Comparison of ENCODE assay signal across 16 cellular contexts in genomic region chr1:207646891-207647290, GRCh38. TPM values are rescaled to one million over a fixed set of nuclear protein-coding genes. Genes with fewer than 3 reads are reported as not detected.
DNase-seq lines count a peak whose midpoint lies in the region; TF ChIP-seq lines count a peak whose summit lies in the region.
"Had no signal": no experiment of that assay in that cellular context is flagged by ENCODE, and none has a peak within 500 bp of the region (broad histone marks: within the 10 kb centered on the region; RNA-seq: fewer than 3 reads in every experiment).

No MANE protein-coding gene starts in this region.

- peaks cover 54% of the 10 kb centered on the region for H3K4me1 Mint-ChIP-seq in endothelial cell (ENCODE audit: unreplicated experiment)

- intact Hi-C loops in uterus (cut with DNase I; ENCODE audit: low total_unique reads), result no loop called here

- H3K9me3 Mint-ChIP-seq in endothelial cell (ENCODE audit: unreplicated experiment), result no peaks in the 10 kb centered on the region
- H3K9me3 Mint-ChIP-seq: CD4-positive, alpha-beta memory T cell; H9 had no signal

- peaks cover 7% of the 10 kb centered on the region for H3K36me3 Mint-ChIP-seq in endothelial cell (ENCODE audit: low read depth, unreplicated experiment)
- H3K36me3 Mint-ChIP-seq: CD4-positive, alpha-beta memory T cell had no signal

- H3K27ac ChIP-seq in HEK293 (ENCODE audit: extremely low read depth, low read depth, low read length) (no peak overlapping the region), uterus (no peak overlapping the region)
- H3K27ac ChIP-seq: C4-2B, GM23248 had no signal

- H3K9me3 ChIP-seq in HEK293 (ENCODE audit: control insufficient read depth, insufficient read depth, low read depth, low read length) (no peaks in the 10 kb centered on the region), uterus (no peaks in the 10 kb centered on the region)
- H3K9me3 ChIP-seq: BE2C had no signal

- H3K27ac Mint-ChIP-seq in endothelial cell (ENCODE audit: unreplicated experiment), result peak overlapping the region; percentile 12
- H3K27ac Mint-ChIP-seq: CD4-positive, alpha-beta memory T cell; H9 had no signal

- H3K27me3 ChIP-seq in uterus, result peaks cover 0 to under 1% of the 10 kb centered on the region in 2 donors

- peaks cover 10% of the 10 kb centered on the region for H3K27me3 Mint-ChIP-seq in endothelial cell (ENCODE audit: unreplicated experiment)

- no peaks in the 10 kb centered on the region for H3K36me3 ChIP-seq in HEK293 (ENCODE audit: control insufficient read depth in 2 of 2, insufficient read depth in 1 of 2, low read length in 2 of 2)
- H3K36me3 ChIP-seq in uterus, result no peaks in the 10 kb centered on the region
- H3K36me3 ChIP-seq: BE2C had no signal

- CTCF ChIA-PET in HEK293 (lab: Yijun Ruan, JAX), result no interaction called here

- TF ChIP-seq POLR2A in uterus (IDR thresholded peaks at IDR 0.05), result no peak

- POLR2A ChIA-PET in HEK293 (lab: Yijun Ruan, JAX), result no interaction called here

- peak; percentile 66 for DNase-seq in DMS153 (lab: John Stamatoyannopoulos, UW)
- DNase-seq in NCI-H748 treated with DMSO at 0.1 percent for 48 hours (lab: John Stamatoyannopoulos, UW), result peak; percentile 50
- no peak for DNase-seq in endothelial cell (ENCODE audit: low spot score)
- no peak for DNase-seq in GM10266 (ENCODE audit: extremely low spot score)
- DNase-seq in uterus, result no peak
- no peak for DNase-seq in NCI-H446 treated with DMSO at 0.1 percent for 48 hours (lab: John Stamatoyannopoulos, UW)
- DNase-seq: BE2C; CD4-positive, alpha-beta memory T cell; COR-L47; DMS53; GF-D8; GM23248; H9; KBM-7 had no signal

- no peak overlapping the region for H3K4me3 ChIP-seq in HEK293 (ENCODE audit: low read depth, low read length)
- no peak overlapping the region for H3K4me3 ChIP-seq in uterus
- H3K4me3 ChIP-seq: GM23248 had no signal

- peak overlapping the region; percentile 88 for H3K4me3 Mint-ChIP-seq in endothelial cell (ENCODE audit: unreplicated experiment)
- H3K4me3 Mint-ChIP-seq: H9 had no signal

- H3K4me1 ChIP-seq in HEK293 (ENCODE audit: control insufficient read depth, insufficient read depth, low read length) (no peaks in the 10 kb centered on the region), uterus (no peaks in the 10 kb centered on the region)
- H3K4me1 ChIP-seq: BE2C had no signal

- TF ChIP-seq CTCF in HEK293 (tag by site-specific recombination; IDR thresholded peaks at IDR 0.05) (no peak), endothelial cell (IDR thresholded peaks at IDR 0.05; ENCODE audit: unreplicated experiment) (no peak), GM10266 (IDR thresholded peaks at IDR 0.05; ENCODE audit: control insufficient read depth, insufficient read depth, low read depth, missing control alignments) (no peak), uterus (IDR thresholded peaks at IDR 0.05) (no peak)

TF ChIP-seq in HEK293, 187 proteins besides CTCF, POLR2A, EP300 and RAD21:
- TF ChIP-seq ZNF157 (tag by site-specific recombination; IDR thresholded peaks at IDR 0.05) (no peak), ZNF155 (tag by site-specific recombination; IDR thresholded peaks at IDR 0.05) (no peak), KLF16 (tag by site-specific recombination; IDR thresholded peaks at IDR 0.05) (no peak), WT1 (tag by site-specific recombination; IDR thresholded peaks at IDR 0.05) (peak; percentile 66; the same call in 1 of the 2 replicates), ZNF670 (tag by site-specific recombination; IDR thresholded peaks at IDR 0.05; ENCODE audit: low read depth) (no peak), PRDM6 (tag by site-specific recombination; IDR thresholded peaks at IDR 0.05) (peak; percentile 89), ZNF658 (tag by site-specific recombination; IDR thresholded peaks at IDR 0.05) (no peak), GLI4 (tag by site-specific recombination; IDR thresholded peaks at IDR 0.05) (no peak), SCRT2 (tag by site-specific recombination; IDR thresholded peaks at IDR 0.05) (peak; percentile 55), ZNF548 (tag by site-specific recombination; IDR thresholded peaks at IDR 0.05) (no peak), ZNF792 (tag by site-specific recombination; IDR thresholded peaks at IDR 0.05) (no peak), ZNF274 (IDR thresholded peaks at IDR 0.05; ENCODE audit: low read length) (no peak), ZNF274 (tag by site-specific recombination; IDR thresholded peaks at IDR 0.05; ENCODE audit: borderline replicate concordance) (no peak), ZNF544 (tag by site-specific recombination; IDR thresholded peaks at IDR 0.05) (no peak), ZNF433 (tag by site-specific recombination; IDR thresholded peaks at IDR 0.05; ENCODE audit: low read depth) (no peak), ZFP69B (tag by site-specific recombination; IDR thresholded peaks at IDR 0.05) (no peak), ZNF692 (tag by site-specific recombination; IDR thresholded peaks at IDR 0.05) (no peak), SCRT1 (tag by site-specific recombination; IDR thresholded peaks at IDR 0.05; ENCODE audit: borderline replicate concordance) (no peak), ZNF837 (tag by site-specific recombination; IDR thresholded peaks at IDR 0.05) (no peak), ZNF16 (tag by site-specific recombination; IDR thresholded peaks at IDR 0.05; ENCODE audit: low read depth) (no peak), ZNF10 (tag by site-specific recombination; IDR thresholded peaks at IDR 0.05) (no peak), ZNF112 (tag by site-specific recombination; IDR thresholded peaks at IDR 0.05) (no peak), ZXDB (tag by site-specific recombination; IDR thresholded peaks at IDR 0.05) (no peak)
- TF ChIP-seq, protein P1, sequence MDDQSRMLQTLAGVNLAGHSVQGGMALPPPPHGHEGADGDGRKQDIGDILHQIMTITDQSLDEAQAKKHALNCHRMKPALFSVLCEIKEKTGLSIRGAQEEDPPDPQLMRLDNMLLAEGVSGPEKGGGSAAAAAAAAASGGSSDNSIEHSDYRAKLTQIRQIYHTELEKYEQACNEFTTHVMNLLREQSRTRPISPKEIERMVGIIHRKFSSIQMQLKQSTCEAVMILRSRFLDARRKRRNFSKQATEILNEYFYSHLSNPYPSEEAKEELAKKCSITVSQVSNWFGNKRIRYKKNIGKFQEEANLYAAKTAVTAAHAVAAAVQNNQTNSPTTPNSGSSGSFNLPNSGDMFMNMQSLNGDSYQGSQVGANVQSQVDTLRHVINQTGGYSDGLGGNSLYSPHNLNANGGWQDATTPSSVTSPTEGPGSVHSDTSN (CRISPR knock-in tag; IDR thresholded peaks at IDR 0.05), result no peak

RNA-seq across cellular contexts. Expression of gene CR1L, which starts 2.0 kb away (rescaled TPM):
- 48.0 TPM for total RNA-seq in endothelial cell (ENCODE audit: unreplicated experiment)
- under 1 TPM in 1 of 4 donors, not detected in 3; 0.14 TPM for total RNA-seq in uterus
- total RNA-seq: GM23248 had no signal

Comparison
In these comparisons a context has a peak if more than half of its experiments do, and no peak if none do; other contexts are left out.
1. DNase-seq: peak in DMS153 (single experiment) and NCI-H748 treated with DMSO at 0.1 percent for 48 hours (single experiment); none in endothelial cell (single experiment), GM10266 (single experiment), uterus (0 of 2) and NCI-H446 treated with DMSO at 0.1 percent for 48 hours (single experiment).
2. RNA of gene CR1L, which starts 2.0 kb away (total RNA-seq): 48.0 TPM in endothelial cell (single experiment); 0.14 TPM in uterus; every median in the first group is over 10 times any median in the second.